In genomic region chr10:75345738-75346137, GRCh38 we compare ENCODE assay signal across 34 cellular contexts.
"Had no signal": no experiment of that assay in that cellular context is flagged by ENCODE, and none has a peak within 500 bp of the region (broad histone marks: within the 10 kb centered on the region; RNA-seq: fewer than 3 reads in every experiment).

No MANE protein-coding gene starts in this region.

- H3K27ac ChIP-seq: ascending aorta, breast epithelium, cardiac muscle cell, colonic mucosa, epithelial cell of prostate, gastrocnemius medialis, heart left ventricle, WERI-Rb-1 had no signal

- ATAC-seq: activated CD4-positive, alpha-beta T cell treated with anti-CD3 and anti-CD28 coated beads for 36 hours; activated naive CD4-positive, alpha-beta T cell treated with anti-CD3 and anti-CD28 coated beads, Interleukin-2, amount 50 U/mL, for 72 hours; activated T-cell treated with anti-CD3 and anti-CD28 coated beads, Interleukin-2, amount 50 U/mL, for 72 hours; gastrocnemius medialis; heart left ventricle; T-helper 17 cell had no signal

- FAIRE-seq: endometrium, endothelial cell of umbilical vein had no signal

- H3K4me1 Mint-ChIP-seq: activated CD4-positive, alpha-beta memory T cell treated with anti-CD3 and anti-CD28 coated beads, Interleukin-2, amount 10 ng/mL, durations not matched to agents 7 days and 5 days; activated CD4-positive, alpha-beta T cell treated with anti-CD3 and anti-CD28 coated beads for 36 hours; activated CD4-positive, alpha-beta T cell treated with anti-CD3 and anti-CD28 coated beads, Interleukin-2, amount 10 ng/mL, durations not matched to agents 7 days and 5 days; activated naive CD4-positive, alpha-beta T cell treated with anti-CD3 and anti-CD28 coated beads, Interleukin-2, amount 10 ng/mL, durations not matched to agents 7 days and 5 days; activated naive CD8-positive, alpha-beta T cell treated with anti-CD3 and anti-CD28 coated beads, Interleukin-2, amount 10 ng/mL, durations not matched to agents 7 days and 5 days; T-helper 17 cell had no signal

- H3K27ac Mint-ChIP-seq: activated CD4-positive, alpha-beta memory T cell treated with anti-CD3 and anti-CD28 coated beads, Interleukin-2, amount 10 ng/mL, durations not matched to agents 7 days and 5 days; activated CD4-positive, alpha-beta T cell treated with anti-CD3 and anti-CD28 coated beads for 36 hours; activated CD4-positive, alpha-beta T cell treated with anti-CD3 and anti-CD28 coated beads, Interleukin-2, amount 10 ng/mL, durations not matched to agents 7 days and 5 days; activated naive CD4-positive, alpha-beta T cell treated with anti-CD3 and anti-CD28 coated beads, Interleukin-2, amount 10 ng/mL, durations not matched to agents 7 days and 5 days; activated naive CD4-positive, alpha-beta T cell treated with anti-CD3 and anti-CD28 coated beads, Interleukin-2, amount 50 U/mL, for 72 hours; activated naive CD8-positive, alpha-beta T cell treated with anti-CD3 and anti-CD28 coated beads, Interleukin-2, amount 10 ng/mL, durations not matched to agents 7 days and 5 days; activated T-cell treated with anti-CD3 and anti-CD28 coated beads, Interleukin-2, amount 50 U/mL, for 24 hours; activated T-cell treated with anti-CD3 and anti-CD28 coated beads, Interleukin-2, amount 50 U/mL, for 72 hours; T-helper 17 cell; T-helper 2 cell treated with Interferon-gamma antibody and Interleukin-4, amounts not matched to agents 5 μg/mL and 100 μg/mL, for 36 hours had no signal

- H3K36me3 Mint-ChIP-seq: activated naive CD4-positive, alpha-beta T cell treated with anti-CD3 and anti-CD28 coated beads, Interleukin-2, amount 10 ng/mL, durations not matched to agents 7 days and 5 days; activated naive CD4-positive, alpha-beta T cell treated with anti-CD3 and anti-CD28 coated beads, Interleukin-2, amount 50 U/mL, for 72 hours; activated naive CD8-positive, alpha-beta T cell treated with anti-CD3 and anti-CD28 coated beads, Interleukin-2, amount 10 ng/mL, durations not matched to agents 7 days and 5 days; brain had no signal

- H3K4me1 ChIP-seq: ascending aorta, breast epithelium, colonic mucosa, gastrocnemius medialis, heart left ventricle had no signal

- H3K9me3 ChIP-seq: colonic mucosa, gastrocnemius medialis had no signal

- DNase-seq: activated CD4-positive, alpha-beta memory T cell treated with anti-CD3 and anti-CD28 coated beads, Interleukin-2, amount 10 ng/mL, durations not matched to agents 7 days and 5 days; activated CD4-positive, alpha-beta T cell treated with anti-CD3 and anti-CD28 coated beads for 36 hours; activated CD4-positive, alpha-beta T cell treated with anti-CD3 and anti-CD28 coated beads, Interleukin-2, amount 10 ng/mL, durations not matched to agents 7 days and 5 days; activated CD4-positive, alpha-beta T cell treated with anti-CD3 and anti-CD28 coated beads, Interleukin-2, amount 50 U/mL, for 4 hours; activated CD4-positive, CD25-positive, alpha-beta regulatory T cell; activated CD4-positive, CD25-positive, alpha-beta regulatory T cell treated with anti-CD3 and anti-CD28 coated beads, Interleukin-2, amount 50 U/mL, for 72 hours; activated CD8-positive, alpha-beta memory T cell treated with anti-CD3 and anti-CD28 coated beads, Interleukin-2, amount 50 U/mL, for 48 hours; activated gamma-delta T cell; activated naive CD4-positive, alpha-beta T cell; activated naive CD4-positive, alpha-beta T cell treated with anti-CD3 and anti-CD28 coated beads, Interleukin-2, amount 10 ng/mL, durations not matched to agents 7 days and 5 days; activated naive CD8-positive, alpha-beta T cell treated with anti-CD3 and anti-CD28 coated beads, Interleukin-2, amount 10 ng/mL, durations not matched to agents 7 days and 5 days; activated T-cell treated with anti-CD3 and anti-CD28 coated beads for 4 hours; activated T-cell treated with anti-CD3 and anti-CD28 coated beads, Interleukin-2, amount 50 U/mL, for 24 hours; activated T-cell treated with anti-CD3 and anti-CD28 coated beads, Interleukin-2, amount 50 U/mL, for 72 hours; central memory CD4-positive, alpha-beta T cell; cerebellar nuclear complex; colonic mucosa; effector CD8-positive, alpha-beta T cell; foreskin fibroblast; gastrocnemius medialis; glutamatergic neuron; heart left ventricle; T-helper 17 cell; T1000; WERI-Rb-1 had no signal

- H3K36me3 ChIP-seq: ascending aorta, breast epithelium, cardiac muscle cell, colonic mucosa, gastrocnemius medialis, heart left ventricle, WERI-Rb-1 had no signal

- H3K9me3 Mint-ChIP-seq: activated CD4-positive, alpha-beta memory T cell treated with anti-CD3 and anti-CD28 coated beads, Interleukin-2, amount 10 ng/mL, durations not matched to agents 7 days and 5 days; activated CD4-positive, alpha-beta T cell treated with anti-CD3 and anti-CD28 coated beads, Interleukin-2, amount 10 ng/mL, durations not matched to agents 7 days and 5 days; activated naive CD4-positive, alpha-beta T cell treated with anti-CD3 and anti-CD28 coated beads, Interleukin-2, amount 10 ng/mL, durations not matched to agents 7 days and 5 days; activated naive CD4-positive, alpha-beta T cell treated with anti-CD3 and anti-CD28 coated beads, Interleukin-2, amount 50 U/mL, for 72 hours; activated naive CD8-positive, alpha-beta T cell treated with anti-CD3 and anti-CD28 coated beads, Interleukin-2, amount 10 ng/mL, durations not matched to agents 7 days and 5 days; activated T-cell treated with anti-CD3 and anti-CD28 coated beads, Interleukin-2, amount 50 U/mL, for 24 hours; activated T-cell treated with anti-CD3 and anti-CD28 coated beads, Interleukin-2, amount 50 U/mL, for 72 hours; T-helper 2 cell treated with Interferon-gamma antibody and Interleukin-4, amounts not matched to agents 5 μg/mL and 100 μg/mL, for 36 hours had no signal

- H3K4me3 ChIP-seq: ascending aorta, breast epithelium, cardiac muscle cell, colonic mucosa, gastrocnemius medialis, heart left ventricle had no signal

- H3K27me3 ChIP-seq: ascending aorta, breast epithelium, cardiac muscle cell, colonic mucosa, gastrocnemius medialis, heart left ventricle had no signal

- H3K27me3 Mint-ChIP-seq: activated CD4-positive, alpha-beta memory T cell treated with anti-CD3 and anti-CD28 coated beads, Interleukin-2, amount 10 ng/mL, durations not matched to agents 7 days and 5 days; activated CD4-positive, alpha-beta T cell treated with anti-CD3 and anti-CD28 coated beads, Interleukin-2, amount 10 ng/mL, durations not matched to agents 7 days and 5 days; activated naive CD8-positive, alpha-beta T cell treated with anti-CD3 and anti-CD28 coated beads, Interleukin-2, amount 10 ng/mL, durations not matched to agents 7 days and 5 days had no signal

- H3K4me3 Mint-ChIP-seq: activated CD4-positive, alpha-beta memory T cell treated with anti-CD3 and anti-CD28 coated beads, Interleukin-2, amount 10 ng/mL, durations not matched to agents 7 days and 5 days; activated CD4-positive, alpha-beta T cell treated with anti-CD3 and anti-CD28 coated beads for 36 hours; activated CD4-positive, alpha-beta T cell treated with anti-CD3 and anti-CD28 coated beads, Interleukin-2, amount 10 ng/mL, durations not matched to agents 7 days and 5 days; activated naive CD4-positive, alpha-beta T cell treated with anti-CD3 and anti-CD28 coated beads, Interleukin-2, amount 10 ng/mL, durations not matched to agents 7 days and 5 days; activated naive CD8-positive, alpha-beta T cell treated with anti-CD3 and anti-CD28 coated beads, Interleukin-2, amount 10 ng/mL, durations not matched to agents 7 days and 5 days; activated T-cell treated with anti-CD3 and anti-CD28 coated beads, Interleukin-2, amount 50 U/mL, for 24 hours; activated T-cell treated with anti-CD3 and anti-CD28 coated beads, Interleukin-2, amount 50 U/mL, for 72 hours; brain; T-helper 17 cell; T-helper 2 cell treated with Interferon-gamma antibody and Interleukin-4, amounts not matched to agents 5 μg/mL and 100 μg/mL, for 36 hours had no signal
